ENCODE assay signal across 1 cellular context in genomic region chr2:147927053-147927588, GRCh38.
TF ChIP-seq lines count a peak whose summit lies in the region.

No MANE protein-coding gene starts in this region.

TF ChIP-seq in HepG2, 621 proteins besides CTCF, POLR2A, EP300 and RAD21 (continued from another document and continues in another):
- TF ChIP-seq TIGD3 (CRISPR knock-in tag; IDR thresholded peaks at IDR 0.05; ENCODE audit: borderline replicate concordance) (no peak), KDM4B (CRISPR knock-in tag; IDR thresholded peaks at IDR 0.05) (peak; percentile 72), ZNF143 (CRISPR knock-in tag; IDR thresholded peaks at IDR 0.05) (no peak), NRL (CRISPR knock-in tag; IDR thresholded peaks at IDR 0.05; ENCODE audit: borderline replicate concordance) (no peak), EZH2 (conservative IDR thresholded peaks at IDR 0.05; ENCODE audit: low read depth, low read length) (no peak), HNF1A (IDR thresholded peaks at IDR 0.05; ENCODE audit: low read depth) (peak; percentile 77), HNF1A (CRISPR knock-in tag; IDR thresholded peaks at IDR 0.05; ENCODE audit: borderline replicate concordance) (peak; percentile 85; the same call in 1 of the 2 replicates), MAFK (conservative IDR thresholded peaks at IDR 0.05 in 1 of 2, IDR thresholded peaks at IDR 0.05 in 1 of 2; ENCODE audit: low read length in 2 of 2) (peak; percentile 49 to 82), ZNF232 (CRISPR knock-in tag; IDR thresholded peaks at IDR 0.05; ENCODE audit: borderline replicate concordance) (no peak; the same call in 1 of the 2 replicates), ZMAT3 (CRISPR knock-in tag; conservative IDR thresholded peaks at IDR 0.05) (no peak), STAT5B (CRISPR knock-in tag; IDR thresholded peaks at IDR 0.05) (0 out of 2 replicates have a peak, but pooled peaks have one; percentile 48), GATAD1 (CRISPR knock-in tag; IDR thresholded peaks at IDR 0.05) (peak; percentile 68), MEIS2 (CRISPR knock-in tag; IDR thresholded peaks at IDR 0.05) (peak; percentile 61; the same call in 1 of the 2 replicates), KDM5A (IDR thresholded peaks at IDR 0.05; ENCODE audit: borderline replicate concordance, low read length) (no peak), HNF4A (CRISPR knock-in tag; IDR thresholded peaks at IDR 0.05) (peak; percentile 99), ZNF3 (CRISPR knock-in tag; IDR thresholded peaks at IDR 0.05) (peak; percentile 57; the same call in 1 of the 2 replicates), ZNF335 (CRISPR knock-in tag; IDR thresholded peaks at IDR 0.05) (0 out of 2 replicates have a peak, but pooled peaks have one; percentile 32), ATF7-NPFF (CRISPR knock-in tag; IDR thresholded peaks at IDR 0.05; ENCODE audit: low read depth) (peak; percentile 32; the same call in 1 of the 2 replicates), ZMYM2 (CRISPR knock-in tag; IDR thresholded peaks at IDR 0.05) (no peak), ISX (CRISPR knock-in tag; conservative IDR thresholded peaks at IDR 0.05) (no peak), ZNF510 (CRISPR knock-in tag; IDR thresholded peaks at IDR 0.05; ENCODE audit: low read depth) (no peak), ZNF496 (CRISPR knock-in tag; IDR thresholded peaks at IDR 0.05; ENCODE audit: insufficient replicate concordance) (no peak), ELF4 (CRISPR knock-in tag; IDR thresholded peaks at IDR 0.05; ENCODE audit: borderline replicate concordance) (0 out of 2 replicates have a peak, but pooled peaks have one; percentile 56), ZNF124 (CRISPR knock-in tag; IDR thresholded peaks at IDR 0.05) (peak; percentile 72; the same call in 1 of the 2 replicates), KLF13 (CRISPR knock-in tag; IDR thresholded peaks at IDR 0.05) (no peak), ZFYVE20 (CRISPR knock-in tag; IDR thresholded peaks at IDR 0.05; ENCODE audit: borderline replicate concordance, low read depth) (no peak), ZNF674 (CRISPR knock-in tag; IDR thresholded peaks at IDR 0.05; ENCODE audit: low read depth) (no peak), ZBTB38 (CRISPR knock-in tag; IDR thresholded peaks at IDR 0.05) (no peak), ZNF883 (CRISPR knock-in tag; IDR thresholded peaks at IDR 0.05; ENCODE audit: not compliant biosample characterization) (no peak), RFX3 (CRISPR knock-in tag; IDR thresholded peaks at IDR 0.05) (peak; percentile 18; the same call in 1 of the 2 replicates), ARNT (IDR thresholded peaks at IDR 0.05) (no peak), YY1 (IDR thresholded peaks at IDR 0.05; ENCODE audit: insufficient read depth, insufficient replicate concordance, low read depth, low read length) (peak; percentile 40), MAFG (CRISPR knock-in tag; IDR thresholded peaks at IDR 0.05) (no peak), REL (CRISPR knock-in tag; conservative IDR thresholded peaks at IDR 0.05) (0 out of 2 replicates have a peak, but pooled peaks have one; percentile 21), ATAD3A (CRISPR knock-in tag; IDR thresholded peaks at IDR 0.05) (no peak)
- TF ChIP-seq, protein P1, sequence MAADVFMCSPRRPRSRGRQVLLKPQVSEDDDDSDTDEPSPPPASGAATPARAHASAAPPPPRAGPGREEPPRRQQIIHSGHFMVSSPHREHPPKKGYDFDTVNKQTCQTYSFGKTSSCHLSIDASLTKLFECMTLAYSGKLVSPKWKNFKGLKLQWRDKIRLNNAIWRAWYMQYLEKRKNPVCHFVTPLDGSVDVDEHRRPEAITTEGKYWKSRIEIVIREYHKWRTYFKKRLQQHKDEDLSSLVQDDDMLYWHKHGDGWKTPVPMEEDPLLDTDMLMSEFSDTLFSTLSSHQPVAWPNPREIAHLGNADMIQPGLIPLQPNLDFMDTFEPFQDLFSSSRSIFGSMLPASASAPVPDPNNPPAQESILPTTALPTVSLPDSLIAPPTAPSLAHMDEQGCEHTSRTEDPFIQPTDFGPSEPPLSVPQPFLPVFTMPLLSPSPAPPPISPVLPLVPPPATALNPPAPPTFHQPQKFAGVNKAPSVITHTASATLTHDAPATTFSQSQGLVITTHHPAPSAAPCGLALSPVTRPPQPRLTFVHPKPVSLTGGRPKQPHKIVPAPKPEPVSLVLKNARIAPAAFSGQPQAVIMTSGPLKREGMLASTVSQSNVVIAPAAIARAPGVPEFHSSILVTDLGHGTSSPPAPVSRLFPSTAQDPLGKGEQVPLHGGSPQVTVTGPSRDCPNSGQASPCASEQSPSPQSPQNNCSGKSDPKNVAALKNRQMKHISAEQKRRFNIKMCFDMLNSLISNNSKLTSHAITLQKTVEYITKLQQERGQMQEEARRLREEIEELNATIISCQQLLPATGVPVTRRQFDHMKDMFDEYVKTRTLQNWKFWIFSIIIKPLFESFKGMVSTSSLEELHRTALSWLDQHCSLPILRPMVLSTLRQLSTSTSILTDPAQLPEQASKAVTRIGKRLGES (CRISPR knock-in tag; IDR thresholded peaks at IDR 0.05; ENCODE audit: borderline replicate concordance): no peak
- TF ChIP-seq, protein P2, sequence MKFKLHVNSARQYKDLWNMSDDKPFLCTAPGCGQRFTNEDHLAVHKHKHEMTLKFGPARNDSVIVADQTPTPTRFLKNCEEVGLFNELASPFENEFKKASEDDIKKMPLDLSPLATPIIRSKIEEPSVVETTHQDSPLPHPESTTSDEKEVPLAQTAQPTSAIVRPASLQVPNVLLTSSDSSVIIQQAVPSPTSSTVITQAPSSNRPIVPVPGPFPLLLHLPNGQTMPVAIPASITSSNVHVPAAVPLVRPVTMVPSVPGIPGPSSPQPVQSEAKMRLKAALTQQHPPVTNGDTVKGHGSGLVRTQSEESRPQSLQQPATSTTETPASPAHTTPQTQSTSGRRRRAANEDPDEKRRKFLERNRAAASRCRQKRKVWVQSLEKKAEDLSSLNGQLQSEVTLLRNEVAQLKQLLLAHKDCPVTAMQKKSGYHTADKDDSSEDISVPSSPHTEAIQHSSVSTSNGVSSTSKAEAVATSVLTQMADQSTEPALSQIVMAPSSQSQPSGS (CRISPR knock-in tag; IDR thresholded peaks at IDR 0.05): peak; percentile 95
- TF ChIP-seq, protein P3, sequence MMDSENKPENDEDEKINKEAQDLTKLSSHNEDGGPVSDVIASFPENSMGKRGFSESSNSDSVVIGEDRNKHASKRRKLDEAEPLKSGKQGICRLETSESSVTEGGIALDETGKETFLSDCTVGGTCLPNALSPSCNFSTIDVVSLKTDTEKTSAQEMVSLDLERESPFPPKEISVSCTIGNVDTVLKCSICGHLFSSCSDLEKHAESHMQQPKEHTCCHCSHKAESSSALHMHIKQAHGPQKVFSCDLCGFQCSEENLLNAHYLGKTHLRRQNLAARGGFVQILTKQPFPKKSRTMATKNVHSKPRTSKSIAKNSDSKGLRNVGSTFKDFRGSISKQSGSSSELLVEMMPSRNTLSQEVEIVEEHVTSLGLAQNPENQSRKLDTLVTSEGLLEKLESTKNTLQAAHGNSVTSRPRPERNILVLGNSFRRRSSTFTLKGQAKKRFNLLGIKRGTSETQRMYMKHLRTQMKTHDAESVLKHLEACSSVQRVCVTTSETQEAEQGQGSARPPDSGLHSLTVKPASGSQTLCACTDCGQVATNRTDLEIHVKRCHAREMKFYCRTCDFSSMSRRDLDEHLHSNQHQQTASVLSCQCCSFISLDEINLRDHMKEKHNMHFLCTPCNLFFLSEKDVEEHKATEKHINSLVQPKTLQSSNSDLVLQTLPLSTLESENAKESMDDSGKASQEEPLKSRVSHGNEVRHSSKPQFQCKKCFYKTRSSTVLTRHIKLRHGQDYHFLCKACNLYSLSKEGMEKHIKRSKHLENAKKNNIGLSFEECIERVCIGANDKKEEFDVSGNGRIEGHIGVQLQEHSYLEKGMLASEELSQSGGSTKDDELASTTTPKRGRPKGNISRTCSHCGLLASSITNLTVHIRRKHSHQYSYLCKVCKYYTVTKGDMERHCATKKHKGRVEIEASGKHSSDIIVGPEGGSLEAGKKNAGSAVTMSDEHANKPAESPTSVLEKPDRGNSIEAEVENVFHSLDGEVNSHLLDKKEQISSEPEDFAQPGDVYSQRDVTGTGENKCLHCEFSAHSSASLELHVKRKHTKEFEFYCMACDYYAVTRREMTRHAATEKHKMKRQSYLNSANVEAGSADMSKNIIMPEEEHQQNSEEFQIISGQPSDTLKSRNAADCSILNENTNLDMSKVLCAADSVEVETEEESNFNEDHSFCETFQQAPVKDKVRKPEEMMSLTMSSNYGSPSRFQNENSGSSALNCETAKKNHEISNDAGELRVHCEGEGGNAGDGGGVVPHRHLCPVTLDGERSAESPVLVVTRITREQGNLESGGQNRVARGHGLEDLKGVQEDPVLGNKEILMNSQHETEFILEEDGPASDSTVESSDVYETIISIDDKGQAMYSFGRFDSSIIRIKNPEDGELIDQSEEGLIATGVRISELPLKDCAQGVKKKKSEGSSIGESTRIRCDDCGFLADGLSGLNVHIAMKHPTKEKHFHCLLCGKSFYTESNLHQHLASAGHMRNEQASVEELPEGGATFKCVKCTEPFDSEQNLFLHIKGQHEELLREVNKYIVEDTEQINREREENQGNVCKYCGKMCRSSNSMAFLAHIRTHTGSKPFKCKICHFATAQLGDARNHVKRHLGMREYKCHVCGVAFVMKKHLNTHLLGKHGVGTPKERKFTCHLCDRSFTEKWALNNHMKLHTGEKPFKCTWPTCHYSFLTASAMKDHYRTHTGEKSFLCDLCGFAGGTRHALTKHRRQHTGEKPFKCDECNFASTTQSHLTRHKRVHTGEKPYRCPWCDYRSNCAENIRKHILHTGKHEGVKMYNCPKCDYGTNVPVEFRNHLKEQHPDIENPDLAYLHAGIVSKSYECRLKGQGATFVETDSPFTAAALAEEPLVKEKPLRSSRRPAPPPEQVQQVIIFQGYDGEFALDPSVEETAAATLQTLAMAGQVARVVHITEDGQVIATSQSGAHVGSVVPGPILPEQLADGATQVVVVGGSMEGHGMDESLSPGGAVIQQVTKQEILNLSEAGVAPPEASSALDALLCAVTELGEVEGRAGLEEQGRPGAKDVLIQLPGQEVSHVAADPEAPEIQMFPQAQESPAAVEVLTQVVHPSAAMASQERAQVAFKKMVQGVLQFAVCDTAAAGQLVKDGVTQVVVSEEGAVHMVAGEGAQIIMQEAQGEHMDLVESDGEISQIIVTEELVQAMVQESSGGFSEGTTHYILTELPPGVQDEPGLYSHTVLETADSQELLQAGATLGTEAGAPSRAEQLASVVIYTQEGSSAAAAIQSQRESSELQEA (CRISPR knock-in tag; IDR thresholded peaks at IDR 0.05; ENCODE audit: not compliant biosample characterization): no peak
- TF ChIP-seq, protein P4, sequence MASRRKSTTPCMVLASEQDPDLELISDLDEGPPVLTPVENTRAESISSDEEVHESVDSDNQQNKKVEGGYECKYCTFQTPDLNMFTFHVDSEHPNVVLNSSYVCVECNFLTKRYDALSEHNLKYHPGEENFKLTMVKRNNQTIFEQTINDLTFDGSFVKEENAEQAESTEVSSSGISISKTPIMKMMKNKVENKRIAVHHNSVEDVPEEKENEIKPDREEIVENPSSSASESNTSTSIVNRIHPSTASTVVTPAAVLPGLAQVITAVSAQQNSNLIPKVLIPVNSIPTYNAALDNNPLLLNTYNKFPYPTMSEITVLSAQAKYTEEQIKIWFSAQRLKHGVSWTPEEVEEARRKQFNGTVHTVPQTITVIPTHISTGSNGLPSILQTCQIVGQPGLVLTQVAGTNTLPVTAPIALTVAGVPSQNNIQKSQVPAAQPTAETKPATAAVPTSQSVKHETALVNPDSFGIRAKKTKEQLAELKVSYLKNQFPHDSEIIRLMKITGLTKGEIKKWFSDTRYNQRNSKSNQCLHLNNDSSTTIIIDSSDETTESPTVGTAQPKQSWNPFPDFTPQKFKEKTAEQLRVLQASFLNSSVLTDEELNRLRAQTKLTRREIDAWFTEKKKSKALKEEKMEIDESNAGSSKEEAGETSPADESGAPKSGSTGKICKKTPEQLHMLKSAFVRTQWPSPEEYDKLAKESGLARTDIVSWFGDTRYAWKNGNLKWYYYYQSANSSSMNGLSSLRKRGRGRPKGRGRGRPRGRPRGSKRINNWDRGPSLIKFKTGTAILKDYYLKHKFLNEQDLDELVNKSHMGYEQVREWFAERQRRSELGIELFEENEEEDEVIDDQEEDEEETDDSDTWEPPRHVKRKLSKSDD (CRISPR knock-in tag; IDR thresholded peaks at IDR 0.05; ENCODE audit: low read depth): peak; percentile 82; the same call in 1 of the 2 replicates
- TF ChIP-seq, protein P5, sequence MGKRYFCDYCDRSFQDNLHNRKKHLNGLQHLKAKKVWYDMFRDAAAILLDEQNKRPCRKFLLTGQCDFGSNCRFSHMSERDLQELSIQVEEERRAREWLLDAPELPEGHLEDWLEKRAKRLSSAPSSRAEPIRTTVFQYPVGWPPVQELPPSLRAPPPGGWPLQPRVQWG (CRISPR knock-in tag; IDR thresholded peaks at IDR 0.05; ENCODE audit: borderline replicate concordance, low read depth): no peak
